Comparison of ENCODE assay signal across 1 cellular context in genomic region chr5:72427488-72428437, GRCh38.
TF ChIP-seq lines count a peak whose summit lies in the region.

No MANE protein-coding gene starts in this region.

TF ChIP-seq in GM23338, 12 proteins besides CTCF, POLR2A, EP300 and RAD21 (continued from another document):
- TF ChIP-seq ZNF462 (CRISPR knock-in tag; IDR thresholded peaks at IDR 0.05) (no peak), JUNB (IDR thresholded peaks at IDR 0.05; ENCODE audit: unreplicated experiment) (no peak), POLR2AphosphoS5 (IDR thresholded peaks at IDR 0.05; ENCODE audit: low read depth) (no peak), EZH2 (IDR thresholded peaks at IDR 0.05; ENCODE audit: low read depth, unreplicated experiment) (no peak), REST (IDR thresholded peaks at IDR 0.05; ENCODE audit: unreplicated experiment) (no peak), NANOG (IDR thresholded peaks at IDR 0.05; ENCODE audit: borderline replicate concordance) (no peak), ZNF114 (CRISPR knock-in tag; IDR thresholded peaks at IDR 0.05) (no peak), ETS1 (IDR thresholded peaks at IDR 0.05) (no peak), EZH2phosphoT487 (IDR thresholded peaks at IDR 0.05; ENCODE audit: unreplicated experiment) (no peak), ZNF331 (CRISPR knock-in tag; IDR thresholded peaks at IDR 0.05; ENCODE audit: low read depth) (no peak)
